ENCODE assay signal across 8 cellular contexts in genomic region chr3:15794303-15794771, GRCh38. TPM values are rescaled to one million over a fixed set of nuclear protein-coding genes. Genes with fewer than 3 reads are reported as not detected.
A peak's percentile ranks its signal among the peaks of the same experiment; 100 is the strongest.
DNase-seq lines count a peak whose midpoint lies in the region; ATAC-seq and TF ChIP-seq lines count a peak whose summit lies in the region.

No MANE protein-coding gene starts in this region.

- TF ChIP-seq CTCF in brain microvascular endothelial cell (IDR thresholded peaks at IDR 0.05; ENCODE audit: low read depth, low read length, missing control alignments) (no peak), ovary (IDR thresholded peaks at IDR 0.05) (no peak), WTC11 (IDR thresholded peaks at IDR 0.05) (no peak)

- H3K4me3 Mint-ChIP-seq in WTC11: no peak overlapping the region

- POLR2A ChIA-PET in WTC11 (lab: Charles Lee): no interaction called here

- 47 to 58% (median 52%) methylated on average over 3 of the region's 3 CpGs for WGBS in ovary, 3 donors

- TF ChIP-seq POLR2A in ovary (IDR thresholded peaks at IDR 0.05): no peak

- peak; percentile 53 for ATAC-seq in GM18868 (IDR thresholded peaks at IDR 0.05; ENCODE audit: unreplicated experiment)
- ATAC-seq in GM21526 (IDR thresholded peaks at IDR 0.05; ENCODE audit: low FRiP score, unreplicated experiment): no peak
- no peak for ATAC-seq in WTC11
- ATAC-seq in HG02571 (IDR thresholded peaks at IDR 0.05; ENCODE audit: unreplicated experiment): no peak

- peaks cover 30% of the 10 kb centered on the region for H3K4me1 Mint-ChIP-seq in WTC11

- CTCF ChIA-PET in WTC11 (lab: Charles Lee): interaction anchor here (0.6 kb wide), 1 partner anchor 183 kb away, joined by 4 read pairs; no protein-coding TSS in a partner anchor

- H3K36me3 Mint-ChIP-seq in WTC11: peaks cover 9% of the 10 kb centered on the region

- H3K4me1 ChIP-seq in ovary (ENCODE audit: insufficient read depth): peaks cover 1% of the 10 kb centered on the region

- peak; percentile 12 to 21 for DNase-seq in Kasumi-1 (lab: John Stamatoyannopoulos, UW)
- DNase-seq in brain microvascular endothelial cell: peak; percentile 82
- no peak for DNase-seq in ovary
- no peak for DNase-seq in NCI-H1092 (lab: John Stamatoyannopoulos, UW)
- DNase-seq in WTC11 (ENCODE audit: low spot score): no peak

- H3K27ac Mint-ChIP-seq in WTC11: no peak overlapping the region

- no peak for TF ChIP-seq EP300 in ovary (IDR thresholded peaks at IDR 0.05)

- H3K36me3 ChIP-seq in brain microvascular endothelial cell (replicated peaks): peaks cover 13% of the 10 kb centered on the region
- H3K36me3 ChIP-seq in ovary: no peaks in the 10 kb centered on the region

- in situ Hi-C loops in brain microvascular endothelial cell (cut with HindIII; ENCODE audit: low pct_ligation_motif_present, low sequenced_read_pairs): loop anchor here (25.0 kb wide), 1 partner anchor 157 kb away; no protein-coding TSS in a partner anchor

- peak overlapping the region; percentile 70 for H3K4me3 ChIP-seq in brain microvascular endothelial cell (ENCODE audit: low read depth, low read length)
- peak overlapping the region; percentile 2 for H3K4me3 ChIP-seq in ovary

- H3K27me3 ChIP-seq in brain microvascular endothelial cell (replicated peaks) (no peaks in the 10 kb centered on the region), ovary (no peaks in the 10 kb centered on the region)

- peak overlapping the region; percentile 93 for H3K27ac ChIP-seq in brain microvascular endothelial cell
- no peak overlapping the region for H3K27ac ChIP-seq in ovary

- H3K9me3 ChIP-seq in ovary: no peaks in the 10 kb centered on the region

- H3K27me3 Mint-ChIP-seq in WTC11 (ENCODE audit: low read depth): no peaks in the 10 kb centered on the region

- H3K9me3 Mint-ChIP-seq in WTC11: peaks cover 4% of the 10 kb centered on the region; the same call in 1 of the 2 replicates

- intact Hi-C loops in ovary (cut with DNase I): loop anchor here in 1 of 4 donors (10.0 kb wide), 1 partner anchor 160 kb away; no protein-coding TSS in a partner anchor

TF ChIP-seq in WTC11, 78 proteins besides CTCF, POLR2A, EP300 and RAD21:
- TF ChIP-seq AFF4 (CRISPR knock-in tag; IDR thresholded peaks at IDR 0.05; ENCODE audit: borderline replicate concordance) (no peak), FOXP1 (CRISPR knock-in tag; IDR thresholded peaks at IDR 0.05; ENCODE audit: borderline replicate concordance) (no peak), ZNF317 (CRISPR knock-in tag; IDR thresholded peaks at IDR 0.05; ENCODE audit: borderline replicate concordance, low read depth) (no peak), NFYB (CRISPR knock-in tag; conservative IDR thresholded peaks at IDR 0.05; ENCODE audit: low read depth) (no peak), E2F4 (CRISPR knock-in tag; IDR thresholded peaks at IDR 0.05; ENCODE audit: borderline replicate concordance, low read depth) (no peak), ZNF416 (CRISPR knock-in tag; IDR thresholded peaks at IDR 0.05) (no peak), ARID4B (CRISPR knock-in tag; IDR thresholded peaks at IDR 0.05; ENCODE audit: borderline replicate concordance) (no peak), SP1 (CRISPR knock-in tag; conservative IDR thresholded peaks at IDR 0.05) (no peak), FOXK1 (CRISPR knock-in tag; IDR thresholded peaks at IDR 0.05) (no peak), E2F1 (CRISPR knock-in tag; IDR thresholded peaks at IDR 0.05) (no peak), ESRRA (CRISPR knock-in tag; IDR thresholded peaks at IDR 0.05; ENCODE audit: borderline replicate concordance) (no peak), EMX1 (CRISPR knock-in tag; IDR thresholded peaks at IDR 0.05) (no peak), SMAD4 (CRISPR knock-in tag; IDR thresholded peaks at IDR 0.05) (no peak)

RNA-seq across cellular contexts. Expression of gene ANKRD28, which starts 3.4 kb away (rescaled TPM):
- total RNA-seq in ovary (10 to 100 TPM; 39.2 to 79.4 (median 44.7) TPM), WTC11 (2021) (42.7 to 51.6 TPM (median 43.8 TPM) in 3 replicates)
- 10 to 100 TPM; 21.2 to 23.2 TPM for polyA plus RNA-seq in ovary

Comparison
In these comparisons a context has a peak if more than half of its experiments do, and no peak if none do; other contexts are left out.
1. DNase-seq: peak in Kasumi-1 (2 of 2) and brain microvascular endothelial cell (single experiment); none in ovary (0 of 5), NCI-H1092 (single experiment) and WTC11 (single experiment).